8 cellular contexts compared by ENCODE assay signal in genomic region chr11:58580311-58580710, GRCh38. TPM values are rescaled to one million over a fixed set of nuclear protein-coding genes. Genes with fewer than 3 reads are reported as not detected.
DNase-seq lines count a peak whose midpoint lies in the region; ATAC-seq and TF ChIP-seq lines count a peak whose summit lies in the region.

No MANE protein-coding gene starts in this region.

- no peaks in the 10 kb centered on the region for H3K9me3 ChIP-seq in CD4-positive, alpha-beta T cell (ENCODE audit: control insufficient read depth, low read length)
- no peaks in the 10 kb centered on the region for H3K9me3 ChIP-seq in ectodermal cell (ENCODE audit: control insufficient read depth, low read length)
- H3K9me3 ChIP-seq in neuron (ENCODE audit: low read length) = no peaks in the 10 kb centered on the region

- CTCF ChIA-PET in CD4-positive, alpha-beta T cell (lab: Charles Lee) = interaction anchor here (1.7 to 5.8 kb wide), 3 partner anchors 10 to 15 kb away, joined by 4 to 53 read pairs (median 7); no protein-coding TSS in a partner anchor

- WGBS in ectodermal cell, 2 experiments = 0 to 17% methylated on average over 1 of the region's 2 CpGs

- H2AFZ ChIP-seq in neuron (ENCODE audit: low read depth, low read length) = peak overlapping the region; percentile 14

- TF ChIP-seq CTCF in CD4-positive, alpha-beta T cell (IDR thresholded peaks at IDR 0.05) = no peak

- H3K4me1 ChIP-seq in ectodermal cell (ENCODE audit: control insufficient read depth, insufficient read depth, low read length) = peaks cover 13% of the 10 kb centered on the region
- peaks cover 21% of the 10 kb centered on the region for H3K4me1 ChIP-seq in neuron (ENCODE audit: insufficient read depth, low read length)

- peaks cover 52% of the 10 kb centered on the region for H3K36me3 Mint-ChIP-seq in CD4-positive, alpha-beta T cell (ENCODE audit: low read depth)

- no peaks in the 10 kb centered on the region for H3K27me3 Mint-ChIP-seq in CD4-positive, alpha-beta T cell

- peaks cover 67% of the 10 kb centered on the region for H3K4me1 Mint-ChIP-seq in CD4-positive, alpha-beta T cell (ENCODE audit: low read depth)

- H3K9me3 Mint-ChIP-seq in CD4-positive, alpha-beta T cell = no peaks in the 10 kb centered on the region

- ATAC-seq in CD4-positive, alpha-beta T cell (ENCODE audit: poor library complexity) = no peak

- H3K27me3 ChIP-seq in CD4-positive, alpha-beta T cell (ENCODE audit: control insufficient read depth, insufficient read depth, low read length) = no peaks in the 10 kb centered on the region
- H3K27me3 ChIP-seq in ectodermal cell (ENCODE audit: control insufficient read depth, insufficient read depth, low read length, poor library complexity, severe bottlenecking) (no peaks in the 10 kb centered on the region), neuron (ENCODE audit: insufficient read depth, low read length) (no peaks in the 10 kb centered on the region)

- POLR2A ChIA-PET in CD4-positive, alpha-beta T cell (lab: Charles Lee) = interaction anchor here (2.5 to 6.5 kb wide), 3 partner anchors 14 to 57 kb away, joined by 7 to 108 read pairs (median 60); no protein-coding TSS in a partner anchor

- intact Hi-C loops in CD4-positive, alpha-beta T cell (cut with DNase I, micrococcal nuclease) = loop anchor here in 1 of 2 experiments (10.0 kb wide), 2 partner anchors 866 to 1256 kb away; partner anchors contain the start of genes MED19, TMX2 and TNKS1BP1

- peak overlapping the region; percentile 99 for H3K27ac ChIP-seq in CD4-positive, alpha-beta T cell (ENCODE audit: low read depth, low read length)
- H3K27ac ChIP-seq in ectodermal cell (ENCODE audit: insufficient read depth, low read depth, low read length, poor library complexity, severe bottlenecking) = no peak overlapping the region

- H3K4me3 ChIP-seq in ectodermal cell (ENCODE audit: insufficient read depth, low read depth, low read length) (peak overlapping the region; percentile 87), neuron (ENCODE audit: low read length) (peak overlapping the region; percentile 90)

- peak overlapping the region; percentile 99 for H3K4me3 Mint-ChIP-seq in CD4-positive, alpha-beta T cell

- no peak for DNase-seq in CD4-positive, alpha-beta T cell
- DNase-seq in NCI-H69 (lab: John Stamatoyannopoulos, UW) (peak; percentile 22), mucosa of gallbladder (ENCODE audit: low spot score) (no peak), COR-L47 (lab: John Stamatoyannopoulos, UW) (no peak)
- no peak for DNase-seq in stimulated activated CD4-positive, alpha-beta T cell treated with anti-CD3 and anti-CD28 coated beads, Interleukin-4, amount 100 ng/mL, for 24 hours
- DNase-seq in activated CD4-positive, CD25-positive, alpha-beta regulatory T cell (lab: John Stamatoyannopoulos, UW) = no peak

- peak overlapping the region; percentile 99 for H3K27ac Mint-ChIP-seq in CD4-positive, alpha-beta T cell

- H3K36me3 ChIP-seq in ectodermal cell (ENCODE audit: control insufficient read depth, insufficient read depth, low read length) = no peaks in the 10 kb centered on the region
- peaks cover 4% of the 10 kb centered on the region for H3K36me3 ChIP-seq in neuron (ENCODE audit: insufficient read depth, low read length)

RNA-seq across cellular contexts. Expression of gene ZFP91, which starts 1.4 kb away (rescaled TPM):
- 10 to 100 TPM; 46.5 to 46.7 TPM for total RNA-seq in CD4-positive, alpha-beta T cell
- polyA plus RNA-seq in ectodermal cell (2013, experiment 1 of 4) = 48.7 TPM
- 47.8 TPM for polyA plus RNA-seq in ectodermal cell (2013, experiment 2 of 4)
- polyA plus RNA-seq in ectodermal cell (2013, experiment 3 of 4) = 36.0 TPM
- 38.9 TPM for polyA plus RNA-seq in ectodermal cell (2013, experiment 4 of 4)
- 46.9 TPM for total RNA-seq in mucosa of gallbladder

RNA-seq across cellular contexts. Expression of gene LPXN, which starts 4.7 kb away (rescaled TPM):
- 10 to 100 TPM; 35.5 to 36.3 TPM for total RNA-seq in CD4-positive, alpha-beta T cell
- polyA plus RNA-seq in ectodermal cell (2013, experiment 1 of 4) = 3.9 TPM
- polyA plus RNA-seq in ectodermal cell (2013, experiment 2 of 4) = 3.9 TPM
- polyA plus RNA-seq in ectodermal cell (2013, experiment 3 of 4) = 3.0 TPM
- polyA plus RNA-seq in ectodermal cell (2013, experiment 4 of 4) = 3.0 TPM
- 11.8 TPM for total RNA-seq in mucosa of gallbladder

RNA-seq across cellular contexts. Expression of gene CNTF, which starts 42.2 kb away (rescaled TPM):
- total RNA-seq in CD4-positive, alpha-beta T cell = 1 to 10 TPM; 3.1 to 3.9 TPM
- 1.2 TPM for polyA plus RNA-seq in ectodermal cell (2013, experiment 1 of 4)
- polyA plus RNA-seq in ectodermal cell (2013, experiment 2 of 4) = 1.00 TPM
- polyA plus RNA-seq in ectodermal cell (2013, experiment 3 of 4) = 0.59 TPM
- polyA plus RNA-seq in ectodermal cell (2013, experiment 4 of 4) = 0.65 TPM
- total RNA-seq in mucosa of gallbladder = 0.60 TPM
